ENCODE assay signal across 1 cellular context in genomic region chr17:36534117-36534880, GRCh38.
TF ChIP-seq lines count a peak whose summit lies in the region.

A gene with protein sequence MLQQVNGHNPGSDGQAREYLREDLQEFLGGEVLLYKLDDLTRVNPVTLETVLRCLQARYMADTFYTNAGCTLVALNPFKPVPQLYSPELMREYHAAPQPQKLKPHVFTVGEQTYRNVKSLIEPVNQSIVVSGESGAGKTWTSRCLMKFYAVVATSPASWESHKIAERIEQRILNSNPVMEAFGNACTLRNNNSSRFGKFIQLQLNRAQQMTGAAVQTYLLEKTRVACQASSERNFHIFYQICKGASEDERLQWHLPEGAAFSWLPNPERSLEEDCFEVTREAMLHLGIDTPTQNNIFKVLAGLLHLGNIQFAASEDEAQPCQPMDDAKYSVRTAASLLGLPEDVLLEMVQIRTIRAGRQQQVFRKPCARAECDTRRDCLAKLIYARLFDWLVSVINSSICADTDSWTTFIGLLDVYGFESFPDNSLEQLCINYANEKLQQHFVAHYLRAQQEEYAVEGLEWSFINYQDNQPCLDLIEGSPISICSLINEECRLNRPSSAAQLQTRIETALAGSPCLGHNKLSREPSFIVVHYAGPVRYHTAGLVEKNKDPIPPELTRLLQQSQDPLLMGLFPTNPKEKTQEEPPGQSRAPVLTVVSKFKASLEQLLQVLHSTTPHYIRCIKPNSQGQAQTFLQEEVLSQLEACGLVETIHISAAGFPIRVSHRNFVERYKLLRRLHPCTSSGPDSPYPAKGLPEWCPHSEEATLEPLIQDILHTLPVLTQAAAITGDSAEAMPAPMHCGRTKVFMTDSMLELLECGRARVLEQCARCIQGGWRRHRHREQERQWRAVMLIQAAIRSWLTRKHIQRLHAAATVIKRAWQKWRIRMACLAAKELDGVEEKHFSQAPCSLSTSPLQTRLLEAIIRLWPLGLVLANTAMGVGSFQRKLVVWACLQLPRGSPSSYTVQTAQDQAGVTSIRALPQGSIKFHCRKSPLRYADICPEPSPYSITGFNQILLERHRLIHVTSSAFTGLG (minus strand): TSS chr17:36534868. CDS start chr17:36532538, 2,330 bp downstream.

TF ChIP-seq in K562, 482 proteins besides CTCF, POLR2A, EP300 and RAD21 (continued from another document):
- TF ChIP-seq, protein P1, sequence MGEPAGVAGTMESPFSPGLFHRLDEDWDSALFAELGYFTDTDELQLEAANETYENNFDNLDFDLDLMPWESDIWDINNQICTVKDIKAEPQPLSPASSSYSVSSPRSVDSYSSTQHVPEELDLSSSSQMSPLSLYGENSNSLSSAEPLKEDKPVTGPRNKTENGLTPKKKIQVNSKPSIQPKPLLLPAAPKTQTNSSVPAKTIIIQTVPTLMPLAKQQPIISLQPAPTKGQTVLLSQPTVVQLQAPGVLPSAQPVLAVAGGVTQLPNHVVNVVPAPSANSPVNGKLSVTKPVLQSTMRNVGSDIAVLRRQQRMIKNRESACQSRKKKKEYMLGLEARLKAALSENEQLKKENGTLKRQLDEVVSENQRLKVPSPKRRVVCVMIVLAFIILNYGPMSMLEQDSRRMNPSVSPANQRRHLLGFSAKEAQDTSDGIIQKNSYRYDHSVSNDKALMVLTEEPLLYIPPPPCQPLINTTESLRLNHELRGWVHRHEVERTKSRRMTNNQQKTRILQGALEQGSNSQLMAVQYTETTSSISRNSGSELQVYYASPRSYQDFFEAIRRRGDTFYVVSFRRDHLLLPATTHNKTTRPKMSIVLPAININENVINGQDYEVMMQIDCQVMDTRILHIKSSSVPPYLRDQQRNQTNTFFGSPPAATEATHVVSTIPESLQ (CRISPR knock-in tag; IDR thresholded peaks at IDR 0.05): 0 out of 2 replicates have a peak, but pooled peaks have one; percentile 43
- TF ChIP-seq ZNF445 (CRISPR knock-in tag; IDR thresholded peaks at IDR 0.05; ENCODE audit: low read depth): no peak
- TF ChIP-seq NBN (IDR thresholded peaks at IDR 0.05; ENCODE audit: low read depth): 0 out of 2 replicates have a peak, but pooled peaks have one; percentile 5
- TF ChIP-seq, protein P2, sequence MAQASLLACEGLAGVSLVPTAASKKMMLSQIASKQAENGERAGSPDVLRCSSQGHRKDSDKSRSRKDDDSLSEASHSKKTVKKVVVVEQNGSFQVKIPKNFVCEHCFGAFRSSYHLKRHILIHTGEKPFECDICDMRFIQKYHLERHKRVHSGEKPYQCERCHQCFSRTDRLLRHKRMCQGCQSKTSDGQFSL (CRISPR knock-in tag; IDR thresholded peaks at IDR 0.05): no peak
- TF ChIP-seq, protein P2 (tag; IDR thresholded peaks at IDR 0.05): 0 out of 4 replicates have a peak, but pooled peaks of 1 of the 2 experiments have one; percentile 36
- no peak for TF ChIP-seq LCOR (CRISPR knock-in tag; IDR thresholded peaks at IDR 0.05)
- TF ChIP-seq MEF2A (IDR thresholded peaks at IDR 0.05; ENCODE audit: control insufficient read depth, low read depth, low read length): no peak
- peak; percentile 41; the same call in 1 of the 2 replicates for TF ChIP-seq ZNF431 (CRISPR knock-in tag; IDR thresholded peaks at IDR 0.05)
- peak; percentile 39 for TF ChIP-seq CHD4 (IDR thresholded peaks at IDR 0.05; ENCODE audit: insufficient read depth, insufficient replicate concordance, low read depth, low read length, poor library complexity, severe bottlenecking)
- no peak for TF ChIP-seq FOXP1 (CRISPR knock-in tag; IDR thresholded peaks at IDR 0.05)
- TF ChIP-seq, protein P3, sequence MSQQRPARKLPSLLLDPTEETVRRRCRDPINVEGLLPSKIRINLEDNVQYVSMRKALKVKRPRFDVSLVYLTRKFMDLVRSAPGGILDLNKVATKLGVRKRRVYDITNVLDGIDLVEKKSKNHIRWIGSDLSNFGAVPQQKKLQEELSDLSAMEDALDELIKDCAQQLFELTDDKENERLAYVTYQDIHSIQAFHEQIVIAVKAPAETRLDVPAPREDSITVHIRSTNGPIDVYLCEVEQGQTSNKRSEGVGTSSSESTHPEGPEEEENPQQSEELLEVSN (IDR thresholded peaks at IDR 0.05; ENCODE audit: borderline replicate concordance in 1 of 2, extremely low read depth in 1 of 2, insufficient read depth in 1 of 2, insufficient read length in 1 of 2, low read depth in 1 of 2, low read length in 1 of 2, poor library complexity in 1 of 2, severe bottlenecking in 1 of 2): peak; percentile 94 to 95
- TF ChIP-seq BCOR (IDR thresholded peaks at IDR 0.05): no peak
- TF ChIP-seq, protein P4, sequence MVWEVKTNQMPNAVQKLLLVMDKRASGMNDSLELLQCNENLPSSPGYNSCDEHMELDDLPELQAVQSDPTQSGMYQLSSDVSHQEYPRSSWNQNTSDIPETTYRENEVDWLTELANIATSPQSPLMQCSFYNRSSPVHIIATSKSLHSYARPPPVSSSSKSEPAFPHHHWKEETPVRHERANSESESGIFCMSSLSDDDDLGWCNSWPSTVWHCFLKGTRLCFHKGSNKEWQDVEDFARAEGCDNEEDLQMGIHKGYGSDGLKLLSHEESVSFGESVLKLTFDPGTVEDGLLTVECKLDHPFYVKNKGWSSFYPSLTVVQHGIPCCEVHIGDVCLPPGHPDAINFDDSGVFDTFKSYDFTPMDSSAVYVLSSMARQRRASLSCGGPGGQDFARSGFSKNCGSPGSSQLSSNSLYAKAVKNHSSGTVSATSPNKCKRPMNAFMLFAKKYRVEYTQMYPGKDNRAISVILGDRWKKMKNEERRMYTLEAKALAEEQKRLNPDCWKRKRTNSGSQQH (CRISPR knock-in tag; IDR thresholded peaks at IDR 0.05): no peak
- TF ChIP-seq, protein P5, sequence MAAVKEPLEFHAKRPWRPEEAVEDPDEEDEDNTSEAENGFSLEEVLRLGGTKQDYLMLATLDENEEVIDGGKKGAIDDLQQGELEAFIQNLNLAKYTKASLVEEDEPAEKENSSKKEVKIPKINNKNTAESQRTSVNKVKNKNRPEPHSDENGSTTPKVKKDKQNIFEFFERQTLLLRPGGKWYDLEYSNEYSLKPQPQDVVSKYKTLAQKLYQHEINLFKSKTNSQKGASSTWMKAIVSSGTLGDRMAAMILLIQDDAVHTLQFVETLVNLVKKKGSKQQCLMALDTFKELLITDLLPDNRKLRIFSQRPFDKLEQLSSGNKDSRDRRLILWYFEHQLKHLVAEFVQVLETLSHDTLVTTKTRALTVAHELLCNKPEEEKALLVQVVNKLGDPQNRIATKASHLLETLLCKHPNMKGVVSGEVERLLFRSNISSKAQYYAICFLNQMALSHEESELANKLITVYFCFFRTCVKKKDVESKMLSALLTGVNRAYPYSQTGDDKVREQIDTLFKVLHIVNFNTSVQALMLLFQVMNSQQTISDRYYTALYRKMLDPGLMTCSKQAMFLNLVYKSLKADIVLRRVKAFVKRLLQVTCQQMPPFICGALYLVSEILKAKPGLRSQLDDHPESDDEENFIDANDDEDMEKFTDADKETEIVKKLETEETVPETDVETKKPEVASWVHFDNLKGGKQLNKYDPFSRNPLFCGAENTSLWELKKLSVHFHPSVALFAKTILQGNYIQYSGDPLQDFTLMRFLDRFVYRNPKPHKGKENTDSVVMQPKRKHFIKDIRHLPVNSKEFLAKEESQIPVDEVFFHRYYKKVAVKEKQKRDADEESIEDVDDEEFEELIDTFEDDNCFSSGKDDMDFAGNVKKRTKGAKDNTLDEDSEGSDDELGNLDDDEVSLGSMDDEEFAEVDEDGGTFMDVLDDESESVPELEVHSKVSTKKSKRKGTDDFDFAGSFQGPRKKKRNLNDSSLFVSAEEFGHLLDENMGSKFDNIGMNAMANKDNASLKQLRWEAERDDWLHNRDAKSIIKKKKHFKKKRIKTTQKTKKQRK (IDR thresholded peaks at IDR 0.05; ENCODE audit: borderline replicate concordance, low read depth, low read length): no peak
- TF ChIP-seq ZEB2 (IDR thresholded peaks at IDR 0.05): peak; percentile 95
- peak in 1 of 3 experiments; percentile 5; a peak in 1 of 6 replicates for TF ChIP-seq ZBTB11 (CRISPR knock-in tag; IDR thresholded peaks at IDR 0.05)
- peak; percentile 68 for TF ChIP-seq TFAP4 (CRISPR knock-in tag; IDR thresholded peaks at IDR 0.05; ENCODE audit: borderline replicate concordance)
- TF ChIP-seq MAZ (CRISPR knock-in tag; conservative IDR thresholded peaks at IDR 0.05 in 1 of 2, IDR thresholded peaks at IDR 0.05 in 1 of 2): peak in 1 of 2 experiments; percentile 13; a peak in 1 of 4 replicates
- TF ChIP-seq FOXJ2 (tag; IDR thresholded peaks at IDR 0.05): no peak
- TF ChIP-seq SMARCA4 (IDR thresholded peaks at IDR 0.05): peak; percentile 48; the same call in 1 of the 2 replicates
- peak; percentile 13; the same call in 1 of the 2 replicates for TF ChIP-seq CREB1 (IDR thresholded peaks at IDR 0.05)
- no peak for TF ChIP-seq CREB1 (CRISPR knock-in tag; IDR thresholded peaks at IDR 0.05)
- TF ChIP-seq SUPT5H (IDR thresholded peaks at IDR 0.05): peak; percentile 31
- no peak for TF ChIP-seq NCOA4 (IDR thresholded peaks at IDR 0.05; ENCODE audit: partially characterized antibody)
- TF ChIP-seq CXXC5 (CRISPR knock-in tag; IDR thresholded peaks at IDR 0.05): peak; percentile 5
- TF ChIP-seq PHTF2 (CRISPR knock-in tag; IDR thresholded peaks at IDR 0.05): no peak
- no peak for TF ChIP-seq KLF13 (tag; IDR thresholded peaks at IDR 0.05; ENCODE audit: borderline replicate concordance, low read depth)
- TF ChIP-seq TEAD1 (CRISPR knock-in tag; IDR thresholded peaks at IDR 0.05): peak in 1 of 2 experiments; percentile 55; a peak in 1 of 4 replicates
- TF ChIP-seq POLR2G (IDR thresholded peaks at IDR 0.05; ENCODE audit: low read depth, low read length): peak; percentile 82; the same call in 1 of the 2 replicates
- TF ChIP-seq ZNF133 (CRISPR knock-in tag; IDR thresholded peaks at IDR 0.05): no peak
- TF ChIP-seq ETV5 (CRISPR knock-in tag; IDR thresholded peaks at IDR 0.05; ENCODE audit: low read depth): no peak
- TF ChIP-seq ZNF583 (CRISPR knock-in tag; IDR thresholded peaks at IDR 0.05): 0 out of 2 replicates have a peak, but pooled peaks have one; percentile 62
- no peak for TF ChIP-seq ZBTB17 (CRISPR knock-in tag; IDR thresholded peaks at IDR 0.05)
- no peak for TF ChIP-seq U2AF1 (optimal IDR thresholded peaks at IDR 0.05; ENCODE audit: low read depth, low read length)
- no peak for TF ChIP-seq JUN (IDR thresholded peaks at IDR 0.05; ENCODE audit: borderline replicate concordance, low read depth, low read length)
- TF ChIP-seq JUN (CRISPR knock-in tag; IDR thresholded peaks at IDR 0.05; ENCODE audit: borderline replicate concordance): no peak
TF ChIP-seq in K562: peak in this region for 67.
